In genomic region chr18:79988079-79988924, GRCh38 we compare ENCODE assay signal across 1 cellular context.
TF ChIP-seq lines count a peak whose summit lies in the region.

Gene TXNL4A (minus strand): TSS chr18:79988563. CDS start chr18:79988392, 171 bp downstream.

TF ChIP-seq in Ishikawa, 13 proteins besides CTCF, POLR2A, EP300 and RAD21 (continued from another document):
- peak; percentile 55; the same call in 1 of the 2 replicates for TF ChIP-seq ZBTB7A (IDR thresholded peaks at IDR 0.05; ENCODE audit: low read depth)
- TF ChIP-seq MAX (IDR thresholded peaks at IDR 0.05): peak; percentile 98
- TF ChIP-seq TCF12 (IDR thresholded peaks at IDR 0.05; ENCODE audit: low read depth): peak; percentile 47; the same call in 1 of the 2 replicates
TF ChIP-seq in Ishikawa: peak in this region for 8.
